30 cellular contexts compared by ENCODE assay signal in the genomic region with DNA sequence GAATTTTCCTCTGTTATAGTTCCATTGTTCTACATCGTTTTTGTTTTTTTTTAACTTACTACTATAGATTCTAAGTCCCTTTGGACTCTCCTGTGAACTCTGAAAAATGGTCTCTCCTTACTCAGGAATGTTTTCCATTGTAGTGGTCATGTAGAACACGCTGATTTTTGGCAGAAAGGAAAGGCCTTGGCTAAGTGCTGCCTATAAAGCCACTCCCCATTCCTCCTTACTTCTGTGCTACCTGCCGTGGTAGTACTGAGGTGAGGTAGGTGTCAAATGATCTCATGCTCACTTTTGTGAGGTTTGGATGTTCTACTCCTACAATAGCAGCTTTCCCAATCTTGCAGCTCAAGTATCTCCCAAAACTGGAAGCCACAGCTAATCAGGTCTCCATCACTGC.
"Had no signal": no experiment of that assay in that cellular context is flagged by ENCODE, and none has a peak within 500 bp of the region (broad histone marks: within the 10 kb centered on the region; RNA-seq: fewer than 3 reads in every experiment).

No MANE protein-coding gene starts in this region.

- H3K4me2 ChIP-seq: PC-9 had no signal

- H3K36me3 ChIP-seq: MG63, SJCRH30 had no signal

- H3K4me1 ChIP-seq: SJCRH30 had no signal

- H3K27ac ChIP-seq: PC-9, RWPE1, SJCRH30, SK-N-MC had no signal

- ATAC-seq: Panc1, Right ventricle myocardium inferior, SK-N-SH treated with all-trans-retinoic acid at 6 μM for 48 hours had no signal

- H3K4me3 ChIP-seq: MG63, PC-9, SJCRH30, SK-N-MC had no signal

- H2AFZ ChIP-seq: PC-9 had no signal

- H3K27me3 ChIP-seq: MG63, SJCRH30 had no signal

- DNase-seq: Kasumi-1, KG1, MG63, NCI-H1092, NCI-H1105, NCI-H1417 treated with DMSO at 0.1 percent for 48 hours, NCI-H1436 treated with DMSO at 0.1 percent for 48 hours, NCI-H1694 treated with DMSO at 0.1 percent for 48 hours, NCI-H187 treated with DMSO at 0.1 percent for 48 hours, NCI-H2029, NCI-H2081 treated with DMSO at 0.1 percent for 48 hours, NCI-H2107, NCI-H2171, NCI-H226, NCI-H446 treated with DMSO at 0.1 percent for 48 hours, NCI-H510A, NCI-H524, NCI-H526, NCI-H69, NCI-H748 treated with DMSO at 0.1 percent for 48 hours, NCI-H82, PC-9, SHP77, SIG-M5, SJCRH30 had no signal

- H3K9me3 ChIP-seq: SJCRH30 had no signal
